In genomic region chr6:118810420-118811027, GRCh38 we compare ENCODE assay signal across 7 cellular contexts.
DNase-seq lines count a peak whose midpoint lies in the region; ATAC-seq lines count a peak whose summit lies in the region.

No MANE protein-coding gene starts in this region.

- peaks cover 24% of the 10 kb centered on the region for H3K36me3 Mint-ChIP-seq in activated CD4-positive, alpha-beta T cell treated with anti-CD3 and anti-CD28 coated beads, Interleukin-2, amount 10 ng/mL, durations not matched to agents 24 days and 14 days (ENCODE audit: low read depth)

- peak overlapping the region; percentile 34 for H3K4me3 Mint-ChIP-seq in activated CD4-positive, alpha-beta T cell treated with anti-CD3 and anti-CD28 coated beads, Interleukin-2, amount 10 ng/mL, durations not matched to agents 24 days and 14 days

- peaks cover 8% of the 10 kb centered on the region for H3K9me3 Mint-ChIP-seq in activated CD4-positive, alpha-beta T cell treated with anti-CD3 and anti-CD28 coated beads, Interleukin-2, amount 10 ng/mL, durations not matched to agents 24 days and 14 days

- DNase-seq in activated CD4-positive, alpha-beta T cell treated with anti-CD3 and anti-CD28 coated beads, Interleukin-2, amount 10 ng/mL, durations not matched to agents 24 days and 14 days: peak; percentile 87
- DNase-seq in mucosa of gallbladder (ENCODE audit: low spot score) (peak; percentile 20), NCI-H526 (lab: John Stamatoyannopoulos, UW) (no peak), NCI-H524 (lab: John Stamatoyannopoulos, UW) (no peak), superior temporal gyrus (ENCODE audit: extremely low spot score) (no peak)

- no peaks in the 10 kb centered on the region for H3K27me3 Mint-ChIP-seq in activated CD4-positive, alpha-beta T cell treated with anti-CD3 and anti-CD28 coated beads, Interleukin-2, amount 10 ng/mL, durations not matched to agents 24 days and 14 days

- ATAC-seq in GM19463 (IDR thresholded peaks at IDR 0.05; ENCODE audit: unreplicated experiment) (peak; percentile 81), HG03432 (IDR thresholded peaks at IDR 0.05; ENCODE audit: unreplicated experiment) (peak; percentile 93)

- H3K4me1 Mint-ChIP-seq in activated CD4-positive, alpha-beta T cell treated with anti-CD3 and anti-CD28 coated beads, Interleukin-2, amount 10 ng/mL, durations not matched to agents 24 days and 14 days: peaks cover 47% of the 10 kb centered on the region

- peak overlapping the region; percentile 74 for H3K27ac Mint-ChIP-seq in activated CD4-positive, alpha-beta T cell treated with anti-CD3 and anti-CD28 coated beads, Interleukin-2, amount 10 ng/mL, durations not matched to agents 24 days and 14 days

- intact Hi-C loops in activated CD4-positive, alpha-beta T cell treated with anti-CD3 and anti-CD28 coated beads, Interleukin-2, amount 10 ng/mL, durations not matched to agents 24 days and 14 days (cut with micrococcal nuclease): loop anchor here (1.0 kb wide), 1 partner anchor 33 kb away; no protein-coding TSS in a partner anchor

Comparison
In these comparisons a context has a peak if more than half of its experiments do, and no peak if none do; other contexts are left out.
1. DNase-seq: peak in activated CD4-positive, alpha-beta T cell treated with anti-CD3 and anti-CD28 coated beads, Interleukin-2, amount 10 ng/mL, durations not matched to agents 24 days and 14 days (single experiment) and mucosa of gallbladder (single experiment); none in NCI-H526 (0 of 2), NCI-H524 (0 of 2) and superior temporal gyrus (single experiment).